Comparison of ENCODE assay signal across 8 cellular contexts in genomic region chr6:16964553-16965499, GRCh38.
DNase-seq lines count a peak whose midpoint lies in the region; ATAC-seq and TF ChIP-seq lines count a peak whose summit lies in the region.

No MANE protein-coding gene starts in this region.

- H3K36me3 ChIP-seq in SJCRH30 (no peaks in the 10 kb centered on the region), gastroesophageal sphincter (no peaks in the 10 kb centered on the region), ovary (no peaks in the 10 kb centered on the region), tibial artery (no peaks in the 10 kb centered on the region)

- peak; percentile 75 for TF ChIP-seq CTCF in Calu3 (IDR thresholded peaks at IDR 0.05; ENCODE audit: unreplicated experiment)
- peak; percentile 82 to 93 (median 86) for TF ChIP-seq CTCF in gastroesophageal sphincter (IDR thresholded peaks at IDR 0.05)
- TF ChIP-seq CTCF in ovary (IDR thresholded peaks at IDR 0.05), result peak in 1 of 3 donors; percentile 55
- TF ChIP-seq CTCF in tibial artery (IDR thresholded peaks at IDR 0.05), result peak; percentile 81 to 88

- ATAC-seq in GM21390 (IDR thresholded peaks at IDR 0.05; ENCODE audit: unreplicated experiment) (peak; percentile 93), gastroesophageal sphincter (peak; percentile 76)

- H3K9me3 Mint-ChIP-seq in Calu3 (ENCODE audit: low read depth, unreplicated experiment), result no peaks in the 10 kb centered on the region

- H3K27me3 Mint-ChIP-seq in Calu3 (ENCODE audit: unreplicated experiment), result peaks cover 9% of the 10 kb centered on the region

- H3K9me3 ChIP-seq in SJCRH30 (replicated peaks) (no peaks in the 10 kb centered on the region), gastroesophageal sphincter (no peaks in the 10 kb centered on the region), ovary (no peaks in the 10 kb centered on the region), tibial artery (no peaks in the 10 kb centered on the region)

- H3K27me3 ChIP-seq in SJCRH30, result no peaks in the 10 kb centered on the region
- no peaks in the 10 kb centered on the region for H3K27me3 ChIP-seq in gastroesophageal sphincter
- no peaks in the 10 kb centered on the region for H3K27me3 ChIP-seq in ovary
- peaks cover 0 to 2% of the 10 kb centered on the region in 2 donors for H3K27me3 ChIP-seq in tibial artery

- H3K27ac ChIP-seq in SJCRH30 (no peak overlapping the region; the same call in 1 of the 2 replicates), gastroesophageal sphincter (no peak overlapping the region), ovary (no peak overlapping the region), tibial artery (no peak overlapping the region)

- intact Hi-C loops in Calu3 (cut with micrococcal nuclease; ENCODE audit: unreplicated experiment), result loop anchor here (1.0 to 10.0 kb wide), 2 partner anchors 120 to 201 kb away; no protein-coding TSS in a partner anchor
- intact Hi-C loops in ovary (cut with DNase I), result no loop called here
- intact Hi-C loops in tibial artery (cut with DNase I; ENCODE audit: low total_unique reads), result loop anchor here (10.0 kb wide), 2 partner anchors 180 to 630 kb away; no protein-coding TSS in a partner anchor

- CTCF ChIA-PET in Calu3 (lab: Charles Lee), result interaction anchor here (0.9 to 1.2 kb wide), 4 partner anchors 112 to 201 kb away, joined by 3 to 5 read pairs (median 4); no protein-coding TSS in a partner anchor

- no peak for TF ChIP-seq EP300 in gastroesophageal sphincter (IDR thresholded peaks at IDR 0.05)
- TF ChIP-seq EP300 in ovary (IDR thresholded peaks at IDR 0.05), result no peak

- BruUV-seq in Calu3 (replicated peaks; lab: Mats Ljungman, UMichigan), result no TSS peak

- peak; percentile 66 for DNase-seq in Calu3
- peak; percentile 80 for DNase-seq in KBM-7
- DNase-seq in SJCRH30, result peak; percentile 69 to 84
- DNase-seq in activated naive CD4-positive, alpha-beta T cell (lab: John Stamatoyannopoulos, UW), result peak; percentile 3 to 29 (median 11)
- DNase-seq in ovary, result peak; percentile 22 to 66 (median 40)
- DNase-seq in tibial artery, result peak; percentile 64 to 82

- no peaks in the 10 kb centered on the region for H3K36me3 Mint-ChIP-seq in Calu3 (ENCODE audit: insufficient read depth, unreplicated experiment)

- in situ Hi-C loops in KBM-7 (cut with MboI; ENCODE audit: low pct_unique_long_range_greater_than_20kb, low sequenced_read_pairs), result no loop called here

- 31 to 41% methylated on average over 9 to 15 of the region's 21 CpGs for WGBS in gastroesophageal sphincter (ENCODE audit: low coverage in 1 of 2), 2 donors
- 16 to 21% (median 16%) methylated on average over 21 of the region's 21 CpGs for WGBS in ovary, 3 donors

- H3K4me1 Mint-ChIP-seq in Calu3 (ENCODE audit: low read depth, unreplicated experiment), result peaks cover 12% of the 10 kb centered on the region

- H3K4me3 Mint-ChIP-seq in Calu3 (ENCODE audit: low read depth, unreplicated experiment), result peak overlapping the region; percentile 24

- H3K4me1 ChIP-seq in SJCRH30, result no peaks in the 10 kb centered on the region; the same call in 1 of the 2 replicates
- peaks cover 0 to 10% (median 0%) of the 10 kb centered on the region in 3 donors for H3K4me1 ChIP-seq in gastroesophageal sphincter
- H3K4me1 ChIP-seq in ovary (ENCODE audit: insufficient read depth), result no peaks in the 10 kb centered on the region
- peaks cover 0 to 8% (median 7%) of the 10 kb centered on the region in 4 donors for H3K4me1 ChIP-seq in tibial artery

- peak overlapping the region; percentile 46 for H3K4me3 ChIP-seq in SJCRH30
- H3K4me3 ChIP-seq in gastroesophageal sphincter, result no peak overlapping the region
- no peak overlapping the region for H3K4me3 ChIP-seq in ovary
- H3K4me3 ChIP-seq in tibial artery, result peak overlapping the region in 1 of 2 donors; percentile 26

- TF ChIP-seq POLR2A in gastroesophageal sphincter (IDR thresholded peaks at IDR 0.05) (no peak), ovary (IDR thresholded peaks at IDR 0.05) (no peak)

- no peak overlapping the region for H3K27ac Mint-ChIP-seq in Calu3 (ENCODE audit: unreplicated experiment)

Comparison
In these comparisons a context has a peak if more than half of its experiments do, and no peak if none do; other contexts are left out.
1. DNase-seq: peak in every context shown above with its lines; median percentile 80 in KBM-7; 76 in SJCRH30; 73 in tibial artery; 66 in Calu3; 40 in ovary; 11 in activated naive CD4-positive, alpha-beta T cell.
2. intact Hi-C loops: an anchor here in Calu3 (1.0 to 10.0 kb wide) and tibial artery (10.0 kb wide); none called in ovary.